In genomic region chr2:47172922-47173695, GRCh38 we compare ENCODE assay signal across 10 cellular contexts. TPM values are rescaled to one million over a fixed set of nuclear protein-coding genes. Genes with fewer than 3 reads are reported as not detected.
DNase-seq lines count a peak whose midpoint lies in the region; ATAC-seq, FAIRE-seq and TF ChIP-seq lines count a peak whose summit lies in the region.
"Had no signal": no experiment of that assay in that cellular context is flagged by ENCODE, and none has a peak within 500 bp of the region (broad histone marks: within the 10 kb centered on the region; RNA-seq: fewer than 3 reads in every experiment).

No MANE protein-coding gene starts in this region.

- H2AK5ac ChIP-seq in mesendoderm (ENCODE audit: low read length) = no peak overlapping the region

- no peak for DNase-seq in left ventricle myocardium inferior
- DNase-seq in left ventricle myocardium superior = no peak
- DNase-seq in GM12878 (ENCODE audit: low read depth, low spot score) = no peak
- DNase-seq in mesendoderm = no peak
- DNase-seq in vagina (ENCODE audit: extremely low spot score in 2 of 2) = no peak
- DNase-seq in NCI-H1105 (lab: John Stamatoyannopoulos, UW) = no peak
- no peak for DNase-seq in GF-D8 (lab: John Stamatoyannopoulos, UW)
- no peak for DNase-seq in NCI-H524 treated with DMSO at 0.1 percent for 48 hours (lab: John Stamatoyannopoulos, UW)

- peak overlapping the region; percentile 96 for H3K4me3 ChIP-seq in left ventricle myocardium inferior
- peak overlapping the region; percentile 98 for H3K4me3 ChIP-seq in GM12878
- H3K4me3 ChIP-seq in mesendoderm (ENCODE audit: low read length) = no peak overlapping the region
- peak overlapping the region; percentile 9 to 93 for H3K4me3 ChIP-seq in vagina

- POLR2A ChIA-PET in GM12878 (lab: Charles Lee) = interaction anchor here (0.5 to 3.2 kb wide), 12 partner anchors 8 to 723 kb away, joined by 3 to 11 read pairs (median 4); partner anchors contain the start of gene STPG4

- no peak overlapping the region for H4K5ac ChIP-seq in mesendoderm (ENCODE audit: low read length)

- H3K4me1 ChIP-seq in left ventricle myocardium inferior (peaks cover 85% of the 10 kb centered on the region), GM12878 (ENCODE audit: control insufficient read depth, insufficient read depth, low read length) (peaks cover 7% of the 10 kb centered on the region), mesendoderm (ENCODE audit: control insufficient read depth, low read depth, low read length) (peaks cover 9% of the 10 kb centered on the region), vagina (peaks cover 77% of the 10 kb centered on the region)

- intact Hi-C loops in left ventricle myocardium inferior (cut with micrococcal nuclease) (no loop called here), left ventricle myocardium superior (cut with micrococcal nuclease) (no loop called here), GM12878 (cut with micrococcal nuclease; ENCODE audit: unreplicated experiment) (no loop called here), vagina (cut with DNase I) (no loop called here)

- no peak overlapping the region for H2AFZ ChIP-seq in GM12878 (ENCODE audit: control insufficient read depth, low read depth, low read length)

- H3K79me1 ChIP-seq in mesendoderm (ENCODE audit: low read length) = no peaks in the 10 kb centered on the region

- TF ChIP-seq POLR2A in GM12878 (IDR thresholded peaks at IDR 0.05; ENCODE audit: low read depth, low read length) = no peak
- TF ChIP-seq POLR2A in vagina (IDR thresholded peaks at IDR 0.05) = no peak

- peaks cover 9% of the 10 kb centered on the region for H4K20me1 ChIP-seq in GM12878 (ENCODE audit: control insufficient read depth, insufficient read depth)

- BruUV-seq in GM12878 (replicated peaks; lab: Mats Ljungman, UMichigan) = no TSS peak

- no peak overlapping the region for H3K23ac ChIP-seq in mesendoderm (ENCODE audit: low read length)

- H3K79me2 ChIP-seq in GM12878 (ENCODE audit: control insufficient read depth, insufficient read depth, low read length) (peaks cover 79% of the 10 kb centered on the region), mesendoderm (ENCODE audit: control insufficient read depth, insufficient read depth, low read length) (peaks cover 71% of the 10 kb centered on the region)

- CTCF ChIA-PET in GM12878 (lab: Yijun Ruan, JAX) = interaction anchor here (0.9 to 3.8 kb wide), 11 partner anchors 9 to 215 kb away, joined by 3 to 23 read pairs (median 6); no protein-coding TSS in a partner anchor

- H3K36me3 ChIP-seq in left ventricle myocardium inferior = peaks cover 26% of the 10 kb centered on the region
- peaks cover 0 to 17% of the 10 kb centered on the region in 2 experiments; a peak in 1 of 4 replicates for H3K36me3 ChIP-seq in GM12878 (ENCODE audit: control insufficient read depth in 2 of 2, insufficient read depth in 2 of 2, low read length in 1 of 2)
- no peaks in the 10 kb centered on the region for H3K36me3 ChIP-seq in mesendoderm (ENCODE audit: control insufficient read depth, insufficient read depth, low read length)
- peaks cover 0 to 8% of the 10 kb centered on the region in 2 donors for H3K36me3 ChIP-seq in vagina

- no peak overlapping the region for H4K8ac ChIP-seq in mesendoderm (ENCODE audit: low read depth, low read length)

- H3K56ac ChIP-seq in mesendoderm (ENCODE audit: low read length) = no peak overlapping the region

- ATAC-seq in left ventricle myocardium superior = no peak
- ATAC-seq in GM12878 = no peak

- no peak overlapping the region for H2BK5ac ChIP-seq in mesendoderm (ENCODE audit: low read length)

- no peak for TF ChIP-seq EP300 in GM12878 (IDR thresholded peaks at IDR 0.05; ENCODE audit: borderline replicate concordance in 1 of 2, control insufficient read depth in 1 of 2, low read depth in 2 of 2, low read length in 2 of 2)

- SMC1A ChIA-PET in GM12878 (lab: Charles Lee; ENCODE audit: uncharacterized antibody, unreplicated experiment) = interaction anchor here (0.8 to 4.3 kb wide), 25 partner anchors 8 to 230 kb away, joined by 3 to 30 read pairs (median 7); partner anchors contain the start of gene STPG4

- 1% methylated on average over 3 of the region's 3 CpGs for WGBS in GM12878 (ENCODE audit: insufficient coverage, insufficient replicate concordance, low lambda C conversion rate, missing lambda C conversion rate)
- WGBS in mesendoderm (ENCODE audit: extremely low coverage, insufficient coverage, low lambda C conversion rate) = no CpG with 5 or more reads among the region's 3 CpGs

- no peak for TF ChIP-seq RAD21 in GM12878 (IDR thresholded peaks at IDR 0.05; ENCODE audit: insufficient read depth, low read depth, low read length)

- H2BK120ac ChIP-seq in mesendoderm (ENCODE audit: low read depth, low read length) = no peak overlapping the region

- H3K27ac ChIP-seq in left ventricle myocardium inferior (replicated peaks) (peak overlapping the region; percentile 99), GM12878 (ENCODE audit: control insufficient read depth, insufficient read depth) (no peak overlapping the region), mesendoderm (ENCODE audit: low read depth, low read length) (no peak overlapping the region), vagina (peak overlapping the region; percentile 99)

- FAIRE-seq in GM12878 (lab: Jason Lieb, UNC) = no peak
- FAIRE-seq: islet of Langerhans had no signal

- H3K9me3 ChIP-seq in left ventricle myocardium inferior (replicated peaks) = no peaks in the 10 kb centered on the region
- no peaks in the 10 kb centered on the region for H3K9me3 ChIP-seq in GM12878 (replicated peaks; ENCODE audit: control insufficient read depth, insufficient read depth, low read length)
- H3K9me3 ChIP-seq in vagina = no peaks in the 10 kb centered on the region

- H2BK15ac ChIP-seq in mesendoderm (replicated peaks; ENCODE audit: low read depth) = no peak overlapping the region

- peak overlapping the region; percentile 95 for H3K9ac ChIP-seq in GM12878 (ENCODE audit: control insufficient read depth, insufficient read depth, low read length)
- no peak overlapping the region for H3K9ac ChIP-seq in mesendoderm (ENCODE audit: low read length)

- no peak overlapping the region for H3K18ac ChIP-seq in mesendoderm (ENCODE audit: low read length)

- H3K27me3 ChIP-seq in left ventricle myocardium inferior (ENCODE audit: low read depth) (no peaks in the 10 kb centered on the region), GM12878 (replicated peaks in 1 of 2; ENCODE audit: control insufficient read depth in 2 of 2, insufficient read depth in 2 of 2, low read length in 1 of 2) (no peaks in the 10 kb centered on the region), mesendoderm (ENCODE audit: insufficient read depth, low read length, poor library complexity) (no peaks in the 10 kb centered on the region), vagina (no peaks in the 10 kb centered on the region)

- H3K4me2 ChIP-seq in GM12878 (ENCODE audit: control insufficient read depth, insufficient read depth) = peak overlapping the region; percentile 69
- H3K4me2 ChIP-seq in mesendoderm (ENCODE audit: low read length) = peak overlapping the region; percentile 17

- TF ChIP-seq CTCF in left ventricle myocardium inferior (IDR thresholded peaks at IDR 0.05; ENCODE audit: borderline replicate concordance) = no peak
- TF ChIP-seq CTCF in GM12878 (IDR thresholded peaks at IDR 0.05 in 2 of 3, conservative IDR thresholded peaks at IDR 0.05 in 1 of 3; ENCODE audit: control insufficient read depth in 2 of 3, extremely low read depth in 1 of 3, insufficient read depth in 1 of 3, low read depth in 3 of 3, low read length in 3 of 3) = no peak
- no peak for TF ChIP-seq CTCF in vagina (IDR thresholded peaks at IDR 0.05)

- in situ Hi-C loops in GM12878 (cut with MboI) = no loop called here

- RAD21 ChIA-PET in GM12878 (lab: Charles Lee; ENCODE audit: unreplicated experiment) = interaction anchor here (0.9 to 4.7 kb wide), 17 partner anchors 9 to 190 kb away, joined by 3 to 29 read pairs (median 6); partner anchors contain the start of gene STPG4

- no peak overlapping the region for H3K4ac ChIP-seq in mesendoderm (ENCODE audit: low read depth, low read length)

RNA-seq across cellular contexts. Expression of gene CALM2, which starts 3.2 kb away (rescaled TPM):
- total RNA-seq in left ventricle myocardium inferior (491 TPM), left ventricle myocardium superior (424 TPM), GM12878 (2014; rRNA removed) (287 and 392 TPM in 2 replicates), GM12878 (2014; rRNA removed; fragmentation: Illumina TruSeq; extraction: Trizol) (459 and 463 TPM in 2 replicates), GM12878 (2021) (322 and 324 TPM in 2 replicates), vagina (278 TPM)
- total RNA-seq in GM12878 (2013; cell fraction: nucleolus; rRNA removed) = 144 and 147 TPM in 2 replicates
- polyA plus RNA-seq in GM12878 (2011; ENCODE audit: low read depth) = 265 TPM
- polyA plus RNA-seq in GM12878 (2011; rRNA removed) (602 and 880 TPM in 2 replicates), GM12878 (2014; fragmentation: Illumina TruSeq; extraction: Trizol) (460 and 489 TPM in 2 replicates), GM12878 (2014; fragmentation: Nextera tagmentation; extraction: Ambion mirVana) (1,000 to 10,000 TPM; 1,104 to 1,835 TPM), GM12878 (2014; rRNA removed) (228 and 253 TPM in 2 replicates), GM12878 (2016; fragmentation: Nextera tagmentation; extraction: Ambion mirVana) (100 to 1,000 TPM; 947 to 992 TPM)
- polyA plus RNA-seq in GM12878 (2011; cell fraction: cytosol; rRNA removed) = 153 and 208 TPM in 2 replicates
- polyA plus RNA-seq in GM12878 (2011; cell fraction: nucleus; rRNA removed) = 177 and 264 TPM in 2 replicates
- 354 and 366 TPM in 2 replicates for polyA plus RNA-seq in GM12878 (2012)
- 106 and 167 TPM in 2 replicates for polyA minus RNA-seq in GM12878 (2011; rRNA and poly(A)+ RNA removed)
- polyA minus RNA-seq in GM12878 (2011; cell fraction: cytosol; rRNA and poly(A)+ RNA removed) = 60.4 and 96.6 TPM in 2 replicates
- 57.7 and 86.6 TPM in 2 replicates for polyA minus RNA-seq in GM12878 (2011; cell fraction: nucleus; rRNA and poly(A)+ RNA removed)
- polyA plus RNA-seq in mesendoderm (2013, experiment 1 of 2) = 410 TPM
- polyA plus RNA-seq in mesendoderm (2013, experiment 2 of 2) = 416 TPM

RNA-seq across cellular contexts. Expression of gene STPG4, which starts 18.0 kb away (rescaled TPM):
- total RNA-seq in left ventricle myocardium inferior (not detected), left ventricle myocardium superior (not detected), GM12878 (2014; rRNA removed) (0.22 and 0.23 TPM in 2 replicates), GM12878 (2014; rRNA removed; fragmentation: Illumina TruSeq; extraction: Trizol) (0.22 and 0.28 TPM in 2 replicates), GM12878 (2021) (not detected in 2 replicates), vagina (2.9 TPM)
- total RNA-seq in GM12878 (2013; cell fraction: nucleolus; rRNA removed) = 0.81 and 1.6 TPM in 2 replicates
- not detected for polyA plus RNA-seq in GM12878 (2011; ENCODE audit: low read depth)
- polyA plus RNA-seq in GM12878 (2011; rRNA removed) (0.07 and 0.15 TPM in 2 replicates), GM12878 (2014; fragmentation: Illumina TruSeq; extraction: Trizol) (0.10 TPM in 1 of 2 replicates, not detected in the other), GM12878 (2014; fragmentation: Nextera tagmentation; extraction: Ambion mirVana) (not detected), GM12878 (2014; rRNA removed) (0.22 and 0.29 TPM in 2 replicates), GM12878 (2016; fragmentation: Nextera tagmentation; extraction: Ambion mirVana) (under 1 TPM; 0.16 to 0.19 TPM)
- 0.03 and 0.07 TPM in 2 replicates for polyA plus RNA-seq in GM12878 (2011; cell fraction: cytosol; rRNA removed)
- polyA plus RNA-seq in GM12878 (2011; cell fraction: nucleus; rRNA removed) = 0.30 and 0.31 TPM in 2 replicates
- 0.09 and 0.14 TPM in 2 replicates for polyA plus RNA-seq in GM12878 (2012)
- polyA minus RNA-seq in GM12878 (2011; rRNA and poly(A)+ RNA removed) = 0.29 and 0.67 TPM in 2 replicates
- polyA minus RNA-seq in GM12878 (2011; cell fraction: cytosol; rRNA and poly(A)+ RNA removed) = not detected in 2 replicates
- 0.48 and 0.96 TPM in 2 replicates for polyA minus RNA-seq in GM12878 (2011; cell fraction: nucleus; rRNA and poly(A)+ RNA removed)
- 0.04 TPM for polyA plus RNA-seq in mesendoderm (2013, experiment 1 of 2)
- polyA plus RNA-seq in mesendoderm (2013, experiment 2 of 2) = 0.13 TPM
- total RNA-seq: ureter had no signal

Comparison
In these comparisons a context has a peak if more than half of its experiments do, and no peak if none do; other contexts are left out.
1. H3K27ac ChIP-seq: peak in left ventricle myocardium inferior (single experiment) and vagina (single experiment); none in GM12878 (single experiment) and mesendoderm (single experiment).